19 cellular contexts compared by ENCODE assay signal in the genomic region with DNA sequence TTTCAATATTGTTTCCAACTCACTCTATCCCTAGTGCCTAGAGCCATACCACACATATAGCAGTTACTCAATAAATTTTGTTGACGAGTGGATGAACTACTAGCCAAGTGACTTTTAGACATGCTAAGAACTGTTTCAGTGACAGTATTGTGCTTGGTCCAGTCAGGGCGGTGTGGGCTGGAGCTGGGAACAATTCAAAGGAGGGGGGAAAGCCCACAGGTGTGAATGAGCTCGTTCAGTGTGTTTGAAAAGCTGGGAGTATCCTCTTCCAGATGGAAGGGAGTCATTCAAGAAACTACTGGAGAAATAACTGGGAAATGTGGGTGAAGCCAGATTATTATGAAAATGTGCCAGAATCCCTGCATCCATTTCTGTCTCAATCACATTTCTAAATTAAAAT. TPM values are rescaled to one million over a fixed set of nuclear protein-coding genes. Genes with fewer than 3 reads are reported as not detected.
DNase-seq lines count a peak whose midpoint lies in the region; ATAC-seq and TF ChIP-seq lines count a peak whose summit lies in the region.
"Had no signal": no experiment of that assay in that cellular context is flagged by ENCODE, and none has a peak within 500 bp of the region (broad histone marks: within the 10 kb centered on the region; RNA-seq: fewer than 3 reads in every experiment).

No MANE protein-coding gene starts in this region.

- peak overlapping the region; percentile 74 for H3K27ac ChIP-seq in substantia nigra (ENCODE audit: low read depth, low read length, poor library complexity, severe bottlenecking)
- H3K27ac ChIP-seq: BLaER1 treated with 17β-estradiol and CSF1 and Interleukin-3, amounts not matched to agents 10 nM and 100 nM; HL-60; Peyer's patch; spleen had no signal

- H3K4me1 Mint-ChIP-seq in activated naive CD4-positive, alpha-beta T cell treated with anti-CD3 and anti-CD28 coated beads, Interleukin-2, amount 50 U/mL, for 24 hours, result peaks cover 21% of the 10 kb centered on the region
- H3K4me1 Mint-ChIP-seq in brain, result peaks cover 53% of the 10 kb centered on the region

- DNase-seq in activated naive CD4-positive, alpha-beta T cell treated with Interleukin-2 at 50 U/mL for 16 hours, result no peak
- DNase-seq in medulla oblongata (ENCODE audit: extremely low spot score) (peak; percentile 25), substantia nigra (lab: John Stamatoyannopoulos, UW) (no peak), omental fat pad (ENCODE audit: low spot score) (no peak), GM19240 (ENCODE audit: insufficient read length, low spot score) (no peak), DMS 273 (lab: John Stamatoyannopoulos, UW; ENCODE audit: unreplicated experiment) (no peak)
- DNase-seq: central memory CD4-positive, alpha-beta T cell; effector CD4-positive, alpha-beta T cell; heart right ventricle; MM.1S; NCI-H2227 treated with DMSO at 0.1 percent for 48 hours; Peyer's patch; spleen; stimulated activated CD4-positive, alpha-beta T cell treated with anti-CD3 and anti-CD28 coated beads, Interleukin-4, amount 100 ng/mL, for 4 hours had no signal

- TF ChIP-seq CTCF in brain (conservative IDR thresholded peaks at IDR 0.05), result no peak
- TF ChIP-seq CTCF in omental fat pad (IDR thresholded peaks at IDR 0.05), result no peak

- no peaks in the 10 kb centered on the region for H3K9me3 Mint-ChIP-seq in activated naive CD4-positive, alpha-beta T cell treated with anti-CD3 and anti-CD28 coated beads, Interleukin-2, amount 50 U/mL, for 24 hours
- H3K9me3 Mint-ChIP-seq in brain, result peaks cover 0 to 6% (median 0%) of the 10 kb centered on the region in 5 experiments
- H3K9me3 Mint-ChIP-seq: activated T-helper 17 cell treated with anti-CD3 and anti-CD28 coated beads, Interleukin-2, amount 50 U/mL, for 72 hours had no signal

- peak overlapping the region; percentile 27 for H3K4me3 Mint-ChIP-seq in activated naive CD4-positive, alpha-beta T cell treated with anti-CD3 and anti-CD28 coated beads, Interleukin-2, amount 50 U/mL, for 24 hours
- H3K4me3 Mint-ChIP-seq in brain, result peak overlapping the region; percentile 44 to 84 (median 80)
- H3K4me3 Mint-ChIP-seq: activated T-helper 17 cell treated with anti-CD3 and anti-CD28 coated beads, Interleukin-2, amount 50 U/mL, for 72 hours had no signal

- peaks cover 2% of the 10 kb centered on the region for H3K36me3 Mint-ChIP-seq in activated naive CD4-positive, alpha-beta T cell treated with anti-CD3 and anti-CD28 coated beads, Interleukin-2, amount 50 U/mL, for 24 hours
- H3K36me3 Mint-ChIP-seq in brain, result no peaks in the 10 kb centered on the region

- no peak for ATAC-seq in omental fat pad (ENCODE audit: low FRiP score)
- ATAC-seq: activated T-helper 17 cell treated with anti-CD3 and anti-CD28 coated beads, Interleukin-2, amount 50 U/mL, for 72 hours had no signal

- no peak overlapping the region for H3K27ac Mint-ChIP-seq in activated naive CD4-positive, alpha-beta T cell treated with anti-CD3 and anti-CD28 coated beads, Interleukin-2, amount 50 U/mL, for 24 hours
- peak overlapping the region in 3 of 5 experiments; percentile 8 to 61 (median 38) for H3K27ac Mint-ChIP-seq in brain
- H3K27ac Mint-ChIP-seq: activated T-helper 17 cell treated with anti-CD3 and anti-CD28 coated beads, Interleukin-2, amount 50 U/mL, for 72 hours had no signal

- peaks cover 12% of the 10 kb centered on the region for H3K27me3 Mint-ChIP-seq in activated naive CD4-positive, alpha-beta T cell treated with anti-CD3 and anti-CD28 coated beads, Interleukin-2, amount 50 U/mL, for 24 hours
- peaks cover 46% of the 10 kb centered on the region for H3K27me3 Mint-ChIP-seq in brain

RNA-seq across cellular contexts. Expression of gene SERPINE2, which starts 1.7 kb away (rescaled TPM):
- 107 TPM for polyA plus RNA-seq in brain (ENCODE audit: insufficient read depth, low read depth, low replicate concordance)
- total RNA-seq in omental fat pad, result 10 to 100 TPM in 3 of 4 donors, 1 to 10 TPM in 1; 6.8 to 91.5 (median 25.6) TPM
